In genomic region chr2:207110310-207110709, GRCh38 we compare ENCODE assay signal across 22 cellular contexts.
"Had no signal": no experiment of that assay in that cellular context is flagged by ENCODE, and none has a peak within 500 bp of the region (broad histone marks: within the 10 kb centered on the region; RNA-seq: fewer than 3 reads in every experiment).

No MANE protein-coding gene starts in this region.

- H3K9me3 Mint-ChIP-seq: activated CD8-positive, alpha-beta T cell treated with anti-CD3 and anti-CD28 coated beads for 36 hours; activated naive CD4-positive, alpha-beta T cell treated with anti-CD3 and anti-CD28 coated beads, Interleukin-2, amount 10 ng/mL, durations not matched to agents 7 days and 5 days; activated naive CD8-positive, alpha-beta T cell treated with anti-CD3 and anti-CD28 coated beads, Interleukin-2, amount 50 U/mL, for 24 hours; activated T-cell treated with anti-CD3 and anti-CD28 coated beads, Interleukin-2, amount 50 U/mL, for 24 hours; immature natural killer cell; stimulated activated naive B cell treated with anti-CD40 and anti-IgM and Interleukin-4, amounts not matched to agents 10 μg/mL and 1 μg/mL and 100 μg/mL, for 72 hours; T-cell had no signal

- H3K27me3 ChIP-seq: ascending aorta, breast epithelium, esophagus squamous epithelium, pancreas, right lobe of liver had no signal

- H3K36me3 ChIP-seq: breast epithelium, pancreas, right lobe of liver had no signal

- H3K4me3 ChIP-seq: ascending aorta, breast epithelium, esophagus squamous epithelium, pancreas, right lobe of liver, smooth muscle cell had no signal

- H3K4me1 ChIP-seq: breast epithelium, esophagus squamous epithelium, pancreas, right lobe of liver had no signal

- H3K27ac Mint-ChIP-seq: activated CD8-positive, alpha-beta T cell treated with anti-CD3 and anti-CD28 coated beads for 36 hours; activated naive CD4-positive, alpha-beta T cell treated with anti-CD3 and anti-CD28 coated beads, Interleukin-2, amount 10 ng/mL, durations not matched to agents 7 days and 5 days; activated naive CD8-positive, alpha-beta T cell treated with anti-CD3 and anti-CD28 coated beads, Interleukin-2, amount 50 U/mL, for 24 hours; activated T-cell treated with anti-CD3 and anti-CD28 coated beads, Interleukin-2, amount 50 U/mL, for 24 hours; T-cell had no signal

- H3K27me3 Mint-ChIP-seq: activated CD8-positive, alpha-beta T cell treated with anti-CD3 and anti-CD28 coated beads for 36 hours; activated naive CD4-positive, alpha-beta T cell treated with anti-CD3 and anti-CD28 coated beads, Interleukin-2, amount 10 ng/mL, durations not matched to agents 7 days and 5 days; activated naive CD8-positive, alpha-beta T cell treated with anti-CD3 and anti-CD28 coated beads, Interleukin-2, amount 50 U/mL, for 24 hours; activated T-cell treated with anti-CD3 and anti-CD28 coated beads, Interleukin-2, amount 50 U/mL, for 24 hours; stimulated activated naive B cell treated with anti-CD40 and anti-IgM and Interleukin-4, amounts not matched to agents 10 μg/mL and 1 μg/mL and 100 μg/mL, for 72 hours; T-cell had no signal

- H3K4me3 Mint-ChIP-seq: activated CD8-positive, alpha-beta T cell treated with anti-CD3 and anti-CD28 coated beads for 36 hours; activated naive CD4-positive, alpha-beta T cell treated with anti-CD3 and anti-CD28 coated beads, Interleukin-2, amount 10 ng/mL, durations not matched to agents 7 days and 5 days; activated naive CD8-positive, alpha-beta T cell treated with anti-CD3 and anti-CD28 coated beads, Interleukin-2, amount 50 U/mL, for 24 hours; activated T-cell treated with anti-CD3 and anti-CD28 coated beads, Interleukin-2, amount 50 U/mL, for 24 hours; immature natural killer cell; stimulated activated naive B cell treated with anti-CD40 and anti-IgM and Interleukin-4, amounts not matched to agents 10 μg/mL and 1 μg/mL and 100 μg/mL, for 72 hours; T-cell had no signal

- ATAC-seq: activated CD8-positive, alpha-beta T cell treated with anti-CD3 and anti-CD28 coated beads for 36 hours; activated naive CD8-positive, alpha-beta T cell treated with anti-CD3 and anti-CD28 coated beads, Interleukin-2, amount 50 U/mL, for 24 hours; stimulated activated naive B cell treated with anti-CD40 and anti-IgM and Interleukin-4, amounts not matched to agents 10 μg/mL and 1 μg/mL and 100 μg/mL, for 72 hours; T-cell had no signal

- H3K9me3 ChIP-seq: ascending aorta, breast epithelium, esophagus squamous epithelium, pancreas, right lobe of liver had no signal

- H3K27ac ChIP-seq: ascending aorta, breast epithelium, pancreas, right lobe of liver had no signal

- DNase-seq: activated CD4-positive, alpha-beta T cell treated with anti-CD3 and anti-CD28 coated beads for 48 hours; activated CD4-positive, CD25-positive, alpha-beta regulatory T cell; activated CD8-positive, alpha-beta T cell treated with anti-CD3 and anti-CD28 coated beads for 36 hours; activated naive CD4-positive, alpha-beta T cell treated with anti-CD3 and anti-CD28 coated beads, Interleukin-2, amount 10 ng/mL, durations not matched to agents 7 days and 5 days; activated naive CD8-positive, alpha-beta T cell treated with anti-CD3 and anti-CD28 coated beads, Interleukin-2, amount 50 U/mL, for 24 hours; activated T-cell treated with anti-CD3 and anti-CD28 coated beads, Interleukin-2, amount 50 U/mL, for 24 hours; cerebellar nuclear complex; effector CD8-positive, alpha-beta T cell; esophagus squamous epithelium; immature natural killer cell; kidney glomerular epithelial cell; left ventricle myocardium superior; pancreas; right lobe of liver; stimulated activated CD4-positive, alpha-beta T cell treated with anti-CD3 and anti-CD28 coated beads, Interleukin-4, amount 100 ng/mL, for 4 hours; stimulated activated naive B cell treated with anti-CD40 and anti-IgM and Interleukin-4, amounts not matched to agents 10 μg/mL and 1 μg/mL and 100 μg/mL, for 72 hours; T-cell; T-helper 9 cell; trophoblast cell had no signal

- H3K4me2 ChIP-seq: smooth muscle cell had no signal
